ENCODE assay signal across 15 cellular contexts in the genomic region with DNA sequence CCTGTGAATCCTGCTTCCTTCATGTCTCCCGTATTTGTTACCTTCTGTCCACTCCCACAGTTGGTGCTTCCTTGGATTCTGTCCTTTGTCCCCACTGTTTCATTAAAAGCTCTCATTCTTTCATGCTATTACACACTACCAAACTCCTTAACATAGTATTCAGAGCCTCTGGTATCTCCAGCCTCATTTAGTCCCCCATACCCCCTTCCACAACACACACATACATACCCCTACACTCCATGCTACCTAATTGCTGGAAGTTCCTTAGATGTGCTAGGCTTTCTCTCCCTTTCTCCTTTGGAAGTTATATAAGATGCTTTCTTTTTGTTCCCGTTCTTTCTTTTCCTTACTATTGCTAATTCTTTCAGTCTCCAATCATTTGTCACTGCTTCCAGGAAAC. TPM values are rescaled to one million over a fixed set of nuclear protein-coding genes. Genes with fewer than 3 reads are reported as not detected.
"Had no signal": no experiment of that assay in that cellular context is flagged by ENCODE, and none has a peak within 500 bp of the region (broad histone marks: within the 10 kb centered on the region; RNA-seq: fewer than 3 reads in every experiment).

No MANE protein-coding gene starts in this region.

- H3K27ac ChIP-seq: heart left ventricle, psoas muscle, right lobe of liver, testis, transverse colon had no signal

- H3K4me3 ChIP-seq: heart left ventricle, psoas muscle, right lobe of liver, testis, transverse colon had no signal

- H3K27me3 ChIP-seq: heart left ventricle, right lobe of liver, testis, transverse colon had no signal

- H3K27ac Mint-ChIP-seq: naive thymus-derived CD8-positive, alpha-beta T cell; stimulated activated effector memory CD8-positive, alpha-beta T cell treated with anti-CD3 and anti-CD28 coated beads, Interleukin-12 subunit alpha, Interleukin-12 subunit beta, amount 100 ng/mL, for 72 hours had no signal

- DNase-seq: effector memory CD4-positive, alpha-beta T cell; heart left ventricle; hippocampal formation; left colon; naive thymus-derived CD8-positive, alpha-beta T cell; psoas muscle; retina; right lobe of liver; stimulated activated CD4-positive, alpha-beta T cell treated with anti-CD3 and anti-CD28 coated beads, Interleukin-4, amount 100 ng/mL, for 1 hour; stimulated activated CD8-positive, alpha-beta memory T cell treated with anti-CD3 and anti-CD28 coated beads, Interleukin-4, amount 100 ng/mL, for 48 hours; stimulated activated naive CD8-positive, alpha-beta T cell treated with anti-CD3 and anti-CD28 coated beads, Interleukin-15, Interleukin-2, amounts not matched to agents 100 U/mL and 50 U/mL, for 24 hours; testis; transverse colon had no signal

- H3K4me1 ChIP-seq: psoas muscle, right lobe of liver, testis had no signal

- ATAC-seq: esophagus mucosa; heart left ventricle; left colon; naive thymus-derived CD8-positive, alpha-beta T cell; psoas muscle; right lobe of liver; stimulated activated effector memory CD8-positive, alpha-beta T cell treated with anti-CD3 and anti-CD28 coated beads, Interleukin-12 subunit alpha, Interleukin-12 subunit beta, amount 100 ng/mL, for 72 hours; stimulated activated naive CD8-positive, alpha-beta T cell treated with anti-CD3 and anti-CD28 coated beads, Interleukin-15, Interleukin-2, amounts not matched to agents 100 U/mL and 50 U/mL, for 24 hours had no signal

- H3K9me3 Mint-ChIP-seq: naive thymus-derived CD8-positive, alpha-beta T cell; stimulated activated effector memory CD8-positive, alpha-beta T cell treated with anti-CD3 and anti-CD28 coated beads, Interleukin-12 subunit alpha, Interleukin-12 subunit beta, amount 100 ng/mL, for 72 hours had no signal

- H3K9me3 ChIP-seq: heart left ventricle, psoas muscle, right lobe of liver, testis, transverse colon had no signal

- H3K4me1 Mint-ChIP-seq: naive thymus-derived CD8-positive, alpha-beta T cell; stimulated activated effector memory CD8-positive, alpha-beta T cell treated with anti-CD3 and anti-CD28 coated beads, Interleukin-12 subunit alpha, Interleukin-12 subunit beta, amount 100 ng/mL, for 72 hours had no signal

- H3K36me3 Mint-ChIP-seq: naive thymus-derived CD8-positive, alpha-beta T cell; stimulated activated effector memory CD8-positive, alpha-beta T cell treated with anti-CD3 and anti-CD28 coated beads, Interleukin-12 subunit alpha, Interleukin-12 subunit beta, amount 100 ng/mL, for 72 hours had no signal

- H3K4me3 Mint-ChIP-seq: naive thymus-derived CD8-positive, alpha-beta T cell; stimulated activated effector memory CD8-positive, alpha-beta T cell treated with anti-CD3 and anti-CD28 coated beads, Interleukin-12 subunit alpha, Interleukin-12 subunit beta, amount 100 ng/mL, for 72 hours had no signal

- H3K36me3 ChIP-seq: heart left ventricle, right lobe of liver, transverse colon had no signal

RNA-seq across cellular contexts. Expression of a gene that starts 34.9 kb away (rescaled TPM):
- total RNA-seq: naive thymus-derived CD8-positive, alpha-beta T cell had no signal
- polyA plus RNA-seq: naive thymus-derived CD8-positive, alpha-beta T cell had no signal
